ENCODE assay signal across 8 cellular contexts in genomic region chr7:40134428-40135423, GRCh38. TPM values are rescaled to one million over a fixed set of nuclear protein-coding genes. Genes with fewer than 3 reads are reported as not detected.
DNase-seq lines count a peak whose midpoint lies in the region; ATAC-seq and TF ChIP-seq lines count a peak whose summit lies in the region.

MPLKIP (minus strand) TSS chr7:40134622; CDS start chr7:40134567, 55 bp downstream.
SUGCT (plus strand) TSS chr7:40135005.

- H2BK5ac ChIP-seq in IMR-90 (ENCODE audit: low read depth, low read length, poor library complexity, severe bottlenecking) = peak within 1 kb of the TSS; percentile 94

- H3K9me3 ChIP-seq in IMR-90 (ENCODE audit: control insufficient read depth, insufficient read depth, low read length) (no peaks in the 10 kb centered on the region), esophagus (ENCODE audit: control insufficient read depth in 2 of 2, insufficient read depth in 1 of 2, low read depth in 1 of 2, low read length in 1 of 2) (no peaks in the 10 kb centered on the region), mucosa of stomach (ENCODE audit: control insufficient read depth, low read length) (no peaks in the 10 kb centered on the region)

- H3K4me2 ChIP-seq in IMR-90 (ENCODE audit: low read depth, low read length) = peak within 1 kb of the TSS; percentile 99

- no peaks in the 10 kb centered on the region for H3K27me3 ChIP-seq in IMR-90 (ENCODE audit: control insufficient read depth, insufficient read depth, low read length)
- no peaks in the 10 kb centered on the region for H3K27me3 ChIP-seq in esophagus (ENCODE audit: control insufficient read depth in 1 of 2, insufficient read depth in 2 of 2, low read length in 2 of 2)
- peaks cover 6% of the 10 kb centered on the region for H3K27me3 ChIP-seq in mucosa of stomach (ENCODE audit: control insufficient read depth, insufficient read depth, low read length)

- H3K4me1 ChIP-seq in IMR-90 (ENCODE audit: control insufficient read depth, insufficient read depth, low read length) (no peaks in the 10 kb centered on the region), esophagus (ENCODE audit: control insufficient read depth in 2 of 2, insufficient read depth in 2 of 2, low read length in 1 of 2) (no peaks in the 10 kb centered on the region), mucosa of stomach (ENCODE audit: control insufficient read depth, insufficient read depth, low read length) (peaks cover 4% of the 10 kb centered on the region)

- POLR2A ChIA-PET in IMR-90 (lab: Charles Lee; ENCODE audit: unreplicated experiment) = interaction anchor here (0.5 to 0.8 kb wide), 2 partner anchors 81 to 86 kb away, joined by 3 to 5 read pairs; no protein-coding TSS in a partner anchor

- H3K4ac ChIP-seq in IMR-90 (ENCODE audit: low read depth, low read length) = peak within 1 kb of the TSS; percentile 99

- peak within 1 kb of the TSS; percentile 90 for H2AK9ac ChIP-seq in IMR-90 (replicated peaks; ENCODE audit: low read depth, low read length, poor library complexity)

- peak; percentile 41; the same call in 1 of the 2 replicates for TF ChIP-seq RAD21 in IMR-90 (IDR thresholded peaks at IDR 0.05; ENCODE audit: low read length)

- ATAC-seq in GM21529 (IDR thresholded peaks at IDR 0.05; ENCODE audit: unreplicated experiment) (peak; percentile 85), IMR-90 (ENCODE audit: low read depth) (peak; percentile 94)

- H3K79me1 ChIP-seq in IMR-90 (ENCODE audit: low read depth in 1 of 2, low read length in 2 of 2) = peaks cover 4 to 28% of the 10 kb centered on the region in 2 experiments; a peak in 3 of 4 replicates

- intact Hi-C loops in IMR-90 (cut with micrococcal nuclease) = loop anchor here (1.0 to 2.0 kb wide), 3 partner anchors 86 to 238 kb away; no protein-coding TSS in a partner anchor

- H3K9ac ChIP-seq in IMR-90 (ENCODE audit: low read depth, low read length) (peak within 1 kb of the TSS; percentile 92), mucosa of stomach (ENCODE audit: low read length) (peak within 1 kb of the TSS; percentile 98)

- H3K23ac ChIP-seq in IMR-90 (ENCODE audit: low read depth, low read length) = peak within 1 kb of the TSS; percentile 100

- peak within 1 kb of the TSS; percentile 100 for H2BK120ac ChIP-seq in IMR-90 (ENCODE audit: low read depth, low read length)

- peak within 1 kb of the TSS; percentile 98 for H3K56ac ChIP-seq in IMR-90 (ENCODE audit: extremely low read depth, insufficient read depth, low read length)

- 0% methylated on average over 13 of the region's 90 CpGs; no CpG with 5 or more reads in 1 of the 2 experiments for WGBS in IMR-90 (ENCODE audit: extremely low coverage in 2 of 2, insufficient read length in 1 of 2), 2 experiments
- 1% methylated on average over 89 to 90 of the region's 90 CpGs for WGBS in esophagus, 2 donors

- CTCF ChIA-PET in IMR-90 (lab: Yijun Ruan, JAX) = interaction anchor here (0.7 to 1.0 kb wide), 2 partner anchors 95 to 183 kb away, joined by 3 read pairs; no protein-coding TSS in a partner anchor

- H3K36me3 ChIP-seq in IMR-90 (ENCODE audit: control insufficient read depth, insufficient read depth, low read length) (no peaks in the 10 kb centered on the region; the same call in 1 of the 2 replicates), esophagus (ENCODE audit: control insufficient read depth in 2 of 2, insufficient read depth in 2 of 2, low read length in 1 of 2) (no peaks in the 10 kb centered on the region), mucosa of stomach (ENCODE audit: control insufficient read depth, insufficient read depth, low read length) (no peaks in the 10 kb centered on the region)

- H4K5ac ChIP-seq in IMR-90 (ENCODE audit: low read depth, low read length) = peak within 1 kb of the TSS; percentile 98

- peak within 1 kb of the TSS; percentile 99 for H4K91ac ChIP-seq in IMR-90 (ENCODE audit: insufficient read depth, low read depth, low read length)

- peak; percentile 97 for TF ChIP-seq CTCF in IMR-90 (conservative IDR thresholded peaks at IDR 0.05; ENCODE audit: low read depth, low read length)

- no peak within 1 kb of the TSS for H2AK5ac ChIP-seq in IMR-90 (ENCODE audit: low read depth, low read length)

- H4K8ac ChIP-seq in IMR-90 (ENCODE audit: low read depth in 2 of 2, low read length in 2 of 2) = peak within 1 kb of the TSS; percentile 78 to 99

- H3K18ac ChIP-seq in IMR-90 (ENCODE audit: low read depth, low read length) = peak within 1 kb of the TSS; percentile 96

- H3K27ac ChIP-seq in IMR-90 (ENCODE audit: insufficient read depth, low read length) = peak within 1 kb of the TSS; percentile 87
- peak within 1 kb of the TSS; percentile 90 to 95 for H3K27ac ChIP-seq in esophagus (ENCODE audit: low read depth in 2 of 2, low read length in 1 of 2)

- no peaks in the 10 kb centered on the region; the same call in 1 of the 2 replicates for H3K9me1 ChIP-seq in IMR-90 (ENCODE audit: insufficient read depth, low read length)

- peak within 1 kb of the TSS; percentile 100; the same call in 1 of the 3 replicates for H2BK15ac ChIP-seq in IMR-90 (ENCODE audit: low read depth, low read length)

- peak; percentile 59; the same call in 1 of the 2 replicates for TF ChIP-seq POLR2A in IMR-90 (IDR thresholded peaks at IDR 0.05; ENCODE audit: low read depth, low read length)

- peak within 1 kb of the TSS; percentile 100 for H3K14ac ChIP-seq in IMR-90 (replicated peaks; ENCODE audit: low read depth, low read length)

- peak; percentile 93 for DNase-seq in DMS53 (lab: John Stamatoyannopoulos, UW)
- peak; percentile 87 for DNase-seq in IMR-90
- DNase-seq in OCI-M1 (lab: John Stamatoyannopoulos, UW) = peak; percentile 92
- DNase-seq in activated T-cell treated with anti-CD3 and anti-CD28 coated beads, Interleukin-2, amount 50 U/mL, for 1 hour = peak; percentile 90
- DNase-seq in stimulated activated CD8-positive, alpha-beta memory T cell treated with anti-CD3 and anti-CD28 coated beads, Interleukin-4, amount 100 ng/mL, for 48 hours = peak; percentile 91

- no peaks in the 10 kb centered on the region for H4K20me1 ChIP-seq in IMR-90 (ENCODE audit: insufficient read depth, low read length)

- in situ Hi-C loops in IMR-90 (cut with MboI; ENCODE audit: low sequenced_read_pairs) = no loop called here

- H3K4me3 ChIP-seq in IMR-90 (ENCODE audit: insufficient read depth, low read depth, low read length) = peak within 1 kb of the TSS; percentile 87
- peak within 1 kb of the TSS; percentile 92 to 99 for H3K4me3 ChIP-seq in esophagus (ENCODE audit: low read depth in 1 of 2, low read length in 2 of 2)
- H3K4me3 ChIP-seq in mucosa of stomach (ENCODE audit: low read length) = peak within 1 kb of the TSS; percentile 100

- peak within 1 kb of the TSS; percentile 99 for H2AFZ ChIP-seq in IMR-90 (replicated peaks; ENCODE audit: low read length, poor library complexity)

- BruUV-seq in IMR-90 (replicated peaks; lab: Mats Ljungman, UMichigan) = no TSS peak

- dilution Hi-C loops in IMR-90 (cut with HindIII; ENCODE audit: low sequenced_read_pairs, unreplicated experiment) = no loop called here

- H2BK20ac ChIP-seq in IMR-90 (ENCODE audit: low read depth, low read length) = peak within 1 kb of the TSS; percentile 100

TF ChIP-seq in IMR-90, 13 proteins besides CTCF, POLR2A, EP300 and RAD21:
- TF ChIP-seq NFE2L2 (IDR thresholded peaks at IDR 0.05; ENCODE audit: low read depth, low read length) = peak; percentile 8; the same call in 1 of the 2 replicates
- TF ChIP-seq BHLHE40 (IDR thresholded peaks at IDR 0.05; ENCODE audit: low read depth, low read length) = peak; percentile 21; the same call in 1 of the 2 replicates
- peak; percentile 40; the same call in 1 of the 2 replicates for TF ChIP-seq MXI1 (IDR thresholded peaks at IDR 0.05; ENCODE audit: borderline replicate concordance, low read depth, low read length)
- TF ChIP-seq MAZ (IDR thresholded peaks at IDR 0.05; ENCODE audit: borderline replicate concordance, low read depth, low read length) = peak; percentile 100
- no peak for TF ChIP-seq RFX5 (IDR thresholded peaks at IDR 0.05; ENCODE audit: low read depth, low read length)
- peak; percentile 25; the same call in 1 of the 2 replicates for TF ChIP-seq SMC3 (IDR thresholded peaks at IDR 0.05; ENCODE audit: low read depth, low read length)

RNA-seq across cellular contexts. Expression of gene MPLKIP, which starts in this region (rescaled TPM):
- total RNA-seq in IMR-90 (2012; rRNA removed) = 12.7 and 13.9 TPM in 2 replicates
- polyA plus RNA-seq in IMR-90 (2012; rRNA removed) (28.9 and 35.9 TPM in 2 replicates), esophagus (10 to 100 TPM; 30.5 to 33.4 TPM)
- 24.6 and 43.0 TPM in 2 replicates for polyA plus RNA-seq in IMR-90 (2012; cell fraction: cytosol; rRNA removed)
- 13.3 and 21.4 TPM in 2 replicates for polyA plus RNA-seq in IMR-90 (2012; cell fraction: nucleus; rRNA removed; ENCODE audit: low replicate concordance)

RNA-seq across cellular contexts. Expression of gene SUGCT, which starts in this region (rescaled TPM):
- 5.9 and 7.5 TPM in 2 replicates for total RNA-seq in IMR-90 (2012; rRNA removed)
- polyA plus RNA-seq in IMR-90 (2012; rRNA removed) (8.3 and 8.9 TPM in 2 replicates), esophagus (1 to 10 TPM; 1.7 to 2.3 TPM)
- 3.9 and 4.1 TPM in 2 replicates for polyA plus RNA-seq in IMR-90 (2012; cell fraction: cytosol; rRNA removed)
- polyA plus RNA-seq in IMR-90 (2012; cell fraction: nucleus; rRNA removed; ENCODE audit: low replicate concordance) = 1.4 and 5.2 TPM in 2 replicates

Comparison
In these comparisons a context has a peak if more than half of its experiments do, and no peak if none do; other contexts are left out.
1. Peak in every context shown above with its lines: DNase-seq, ATAC-seq, H3K4me3 ChIP-seq and H3K27ac ChIP-seq.